23 cellular contexts compared by ENCODE assay signal in the genomic region with DNA sequence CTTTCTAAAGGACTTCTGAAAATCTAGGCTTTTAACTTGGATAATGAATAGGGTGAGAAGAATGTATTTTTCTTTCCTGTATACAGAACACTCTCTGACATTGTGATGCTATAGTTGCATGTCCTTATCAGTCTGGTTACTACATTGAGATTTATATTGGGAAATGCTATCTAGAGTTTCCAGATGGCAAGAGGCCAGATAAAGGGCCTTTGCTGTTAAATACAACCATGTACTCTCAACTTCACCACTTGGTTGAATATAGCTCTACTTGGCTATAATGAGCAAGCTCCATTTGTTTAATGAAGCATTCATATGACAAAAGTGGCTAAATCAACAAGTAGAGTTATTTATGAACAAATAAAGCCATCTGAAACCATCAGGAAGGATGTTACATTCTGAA.
DNase-seq lines count a peak whose midpoint lies in the region; ATAC-seq, FAIRE-seq and TF ChIP-seq lines count a peak whose summit lies in the region.
"Had no signal": no experiment of that assay in that cellular context is flagged by ENCODE, and none has a peak within 500 bp of the region (broad histone marks: within the 10 kb centered on the region; RNA-seq: fewer than 3 reads in every experiment).

No MANE protein-coding gene starts in this region.

- no peak overlapping the region for H3K4me3 ChIP-seq in MM.1S (ENCODE audit: low read length)
- no peak overlapping the region for H3K4me3 ChIP-seq in dorsolateral prefrontal cortex
- H3K4me3 ChIP-seq in HepG2 (replicated peaks in 1 of 3; ENCODE audit: insufficient read depth in 1 of 3, low read depth in 2 of 3, low read length in 3 of 3): no peak overlapping the region
- H3K4me3 ChIP-seq: GM23248, tibial nerve had no signal

- no peak for FAIRE-seq in HepG2 (lab: Jason Lieb, UNC)
- FAIRE-seq: endothelial cell of umbilical vein, G401.6 had no signal

- BruUV-seq in HepG2 (replicated peaks; lab: Mats Ljungman, UMichigan): no TSS peak

- no peaks in the 10 kb centered on the region for H3K9me2 ChIP-seq in MM.1S (replicated peaks; ENCODE audit: insufficient read depth, low read length)

- intact Hi-C loops in dorsolateral prefrontal cortex (cut with DNase I): loop anchor here (5.0 to 10.0 kb wide), 2 partner anchors 56 to 91 kb away; partner anchors contain the start of gene IGSF11 (in 1 of the 2)
- intact Hi-C loops in HepG2 (cut with micrococcal nuclease; ENCODE audit: unreplicated experiment): no loop called here

- no peak for TF ChIP-seq RAD21 in HepG2 (CRISPR knock-in tag; IDR thresholded peaks at IDR 0.05)

- TF ChIP-seq EP300 in HepG2 (IDR thresholded peaks at IDR 0.05; ENCODE audit: low read depth in 2 of 2, low read length in 2 of 2): no peak
- no peak for TF ChIP-seq EP300 in HepG2 (CRISPR knock-in tag; IDR thresholded peaks at IDR 0.05; ENCODE audit: borderline replicate concordance)

- CTCF ChIA-PET in HepG2 (lab: Yijun Ruan, JAX; ENCODE audit: low intra/inter-chr PET ratio, low total read pairs): no interaction called here

- H2AFZ ChIP-seq in MM.1S (ENCODE audit: low read length): no peak overlapping the region
- H2AFZ ChIP-seq in HepG2 (ENCODE audit: low read length): no peak overlapping the region
- H2AFZ ChIP-seq: GM23248 had no signal

- H3K9ac ChIP-seq in MM.1S (ENCODE audit: low read length): no peak overlapping the region
- H3K9ac ChIP-seq in HepG2 (ENCODE audit: insufficient read depth, low read depth, low read length): no peak overlapping the region
- H3K9ac ChIP-seq: GM23248 had no signal

- TF ChIP-seq CTCF in MM.1S (IDR thresholded peaks at IDR 0.05; ENCODE audit: low read length): no peak
- TF ChIP-seq CTCF in dorsolateral prefrontal cortex (IDR thresholded peaks at IDR 0.05 in 54 of 56, conservative IDR thresholded peaks at IDR 0.05 in 2 of 56; ENCODE audit: low read depth in 1 of 56, partially characterized antibody in 56 of 56): no peak
- no peak for TF ChIP-seq CTCF in HepG2 (CRISPR knock-in tag; IDR thresholded peaks at IDR 0.05)

- H3K9me3 ChIP-seq in MM.1S (replicated peaks; ENCODE audit: insufficient read depth, low read length) (no peaks in the 10 kb centered on the region), HepG2 (ENCODE audit: low read length) (no peaks in the 10 kb centered on the region)

- ATAC-seq in HepG2: no peak
- ATAC-seq in HG03139 (IDR thresholded peaks at IDR 0.05; ENCODE audit: unreplicated experiment): no peak
- ATAC-seq: activated CD8-positive, alpha-beta memory T cell treated with anti-CD3 and anti-CD28 coated beads, Interleukin-2, amount 10 ng/mL, durations not matched to agents 7 days and 5 days; activated naive CD4-positive, alpha-beta T cell treated with anti-CD3 and anti-CD28 coated beads, Interleukin-2, amount 50 U/mL, for 72 hours had no signal

- peaks cover 6% of the 10 kb centered on the region; the same call in 1 of the 2 replicates for H3K4me1 ChIP-seq in MM.1S (ENCODE audit: low read length)
- no peaks in the 10 kb centered on the region for H3K4me1 ChIP-seq in HepG2 (ENCODE audit: insufficient read depth, low read length)

- H4K20me1 ChIP-seq in MM.1S (ENCODE audit: insufficient read depth, low read length) (no peaks in the 10 kb centered on the region), HepG2 (ENCODE audit: insufficient read depth, low read length) (no peaks in the 10 kb centered on the region)

- H3K36me3 ChIP-seq in MM.1S (replicated peaks; ENCODE audit: insufficient read depth, low read length) (no peaks in the 10 kb centered on the region), HepG2 (replicated peaks in 1 of 2; ENCODE audit: control insufficient read depth in 1 of 2, insufficient read depth in 2 of 2, low read length in 2 of 2) (no peaks in the 10 kb centered on the region)
- H3K36me3 ChIP-seq: tibial nerve had no signal

- H3K4me2 ChIP-seq in MM.1S (ENCODE audit: low read depth, low read length): peak overlapping the region; percentile 3; the same call in 1 of the 2 replicates
- no peak overlapping the region for H3K4me2 ChIP-seq in HepG2 (ENCODE audit: low read depth, low read length)

- no peak overlapping the region for H3K27ac ChIP-seq in MM.1S (ENCODE audit: low read length)
- H3K27ac ChIP-seq in dorsolateral prefrontal cortex: peak overlapping the region in 37 of 59 donors; percentile 1 to 72 (median 48)
- no peak overlapping the region for H3K27ac ChIP-seq in HepG2 (ENCODE audit: extremely low read length, insufficient read depth, low read length)
- H3K27ac ChIP-seq: 22Rv1, GM23248 had no signal

- DNase-seq in DMS53 (lab: John Stamatoyannopoulos, UW) (peak; percentile 6), DMS53 treated with DMSO at 0.1 percent for 48 hours (lab: John Stamatoyannopoulos, UW; ENCODE audit: unreplicated experiment) (no peak), MM.1S (no peak), NCI-H774 (lab: John Stamatoyannopoulos, UW) (peak; percentile 4), dorsolateral prefrontal cortex (no peak), HepG2 (ENCODE audit: low spot score) (no peak)
- DNase-seq in activated CD8-positive, alpha-beta memory T cell treated with anti-CD3 and anti-CD28 coated beads, Interleukin-2, amount 50 U/mL, for 4 hours: no peak
- DNase-seq: activated CD4-positive, alpha-beta T cell treated with anti-CD3 and anti-CD28 coated beads, Interleukin-2, amount 10 ng/mL, durations not matched to agents 7 days and 5 days; activated CD8-positive, alpha-beta memory T cell treated with anti-CD3 and anti-CD28 coated beads, Interleukin-2, amount 10 ng/mL, durations not matched to agents 7 days and 5 days; aorta; DMS153; GM23248; head of caudate nucleus; mesenchymal stem cell; NCI-H146; stimulated activated CD8-positive, alpha-beta memory T cell treated with anti-CD3 and anti-CD28 coated beads, Interleukin-4, amount 100 ng/mL, for 48 hours; T-helper 2 cell had no signal

- no peaks in the 10 kb centered on the region for H3K79me2 ChIP-seq in MM.1S (ENCODE audit: low read length)
- H3K79me2 ChIP-seq in HepG2 (ENCODE audit: insufficient read depth, low read length): no peaks in the 10 kb centered on the region

- POLR2A ChIA-PET in HepG2 (lab: Yijun Ruan, JAX): no interaction called here

- H3K27me3 ChIP-seq in MM.1S (replicated peaks; ENCODE audit: insufficient read depth, low read length) (no peaks in the 10 kb centered on the region), dorsolateral prefrontal cortex (no peaks in the 10 kb centered on the region), HepG2 (ENCODE audit: control insufficient read depth in 1 of 2, insufficient read depth in 2 of 2, low read length in 2 of 2) (no peaks in the 10 kb centered on the region)
- H3K27me3 ChIP-seq: tibial nerve had no signal

- in situ Hi-C loops in HepG2 (cut with HindIII; ENCODE audit: extremely low pct_ligation_motif_present, low pct_unique_long_range_greater_than_20kb): no loop called here

- TF ChIP-seq POLR2A in HepG2 (IDR thresholded peaks at IDR 0.05; ENCODE audit: insufficient read depth in 1 of 2, low read depth in 2 of 2, low read length in 2 of 2): no peak

- no peaks in the 10 kb centered on the region for H3F3A ChIP-seq in MM.1S (ENCODE audit: insufficient read depth, low read length)

TF ChIP-seq in HepG2, 621 proteins besides CTCF, POLR2A, EP300 and RAD21:
- TF ChIP-seq EHMT2 (IDR thresholded peaks at IDR 0.05; ENCODE audit: borderline replicate concordance, low read depth, low read length) (no peak), EED (CRISPR knock-in tag; IDR thresholded peaks at IDR 0.05) (no peak), CBX5 (CRISPR knock-in tag; IDR thresholded peaks at IDR 0.05; ENCODE audit: borderline replicate concordance) (no peak), SAP130 (CRISPR knock-in tag; IDR thresholded peaks at IDR 0.05; ENCODE audit: low read depth) (no peak), FOXC1 (CRISPR knock-in tag; IDR thresholded peaks at IDR 0.05; ENCODE audit: borderline replicate concordance) (no peak), ATF7 (IDR thresholded peaks at IDR 0.05) (no peak), ATF7 (CRISPR knock-in tag; IDR thresholded peaks at IDR 0.05) (no peak), RORA (CRISPR knock-in tag; IDR thresholded peaks at IDR 0.05) (no peak)

Comparison
In these comparisons a context has a peak if more than half of its experiments do, and no peak if none do; other contexts are left out.
1. DNase-seq: peak in DMS53 (single experiment) and NCI-H774 (single experiment); none in DMS53 treated with DMSO at 0.1 percent for 48 hours (single experiment), MM.1S (single experiment), dorsolateral prefrontal cortex (0 of 10), activated CD8-positive, alpha-beta memory T cell treated with anti-CD3 and anti-CD28 coated beads, Interleukin-2, amount 50 U/mL, for 4 hours (single experiment) and HepG2 (single experiment).
2. H3K27ac ChIP-seq: peak in dorsolateral prefrontal cortex (37 of 59); none in MM.1S (single experiment) and HepG2 (single experiment).